In genomic region chr16:8554881-8555280, GRCh38 we compare ENCODE assay signal across 28 cellular contexts. TPM values are rescaled to one million over a fixed set of nuclear protein-coding genes. Genes with fewer than 3 reads are reported as not detected.
DNase-seq lines count a peak whose midpoint lies in the region; ATAC-seq and TF ChIP-seq lines count a peak whose summit lies in the region.
"Had no signal": no experiment of that assay in that cellular context is flagged by ENCODE, and none has a peak within 500 bp of the region (broad histone marks: within the 10 kb centered on the region; RNA-seq: fewer than 3 reads in every experiment).

No MANE protein-coding gene starts in this region.

- H3K9me3 Mint-ChIP-seq in stimulated activated memory B cell treated with anti-CD40 and anti-IgM and Interleukin-4, amounts not matched to agents 10 μg/mL and 1 μg/mL and 100 μg/mL, for 72 hours = peaks cover 3% of the 10 kb centered on the region
- no peaks in the 10 kb centered on the region for H3K9me3 Mint-ChIP-seq in progenitor cell of endocrine pancreas (ENCODE audit: low read depth)
- H3K9me3 Mint-ChIP-seq: CD4-positive, alpha-beta memory T cell; T-cell had no signal

- no peaks in the 10 kb centered on the region for H3K36me3 Mint-ChIP-seq in stimulated activated memory B cell treated with anti-CD40 and anti-IgM and Interleukin-4, amounts not matched to agents 10 μg/mL and 1 μg/mL and 100 μg/mL, for 72 hours
- H3K36me3 Mint-ChIP-seq in progenitor cell of endocrine pancreas (ENCODE audit: insufficient read depth) = no peaks in the 10 kb centered on the region
- H3K36me3 Mint-ChIP-seq: CD4-positive, alpha-beta memory T cell; T-cell had no signal

- H3K4me1 Mint-ChIP-seq in stimulated activated memory B cell treated with anti-CD40 and anti-IgM and Interleukin-4, amounts not matched to agents 10 μg/mL and 1 μg/mL and 100 μg/mL, for 72 hours = no peaks in the 10 kb centered on the region
- H3K4me1 Mint-ChIP-seq in progenitor cell of endocrine pancreas (ENCODE audit: low read depth) = no peaks in the 10 kb centered on the region
- H3K4me1 Mint-ChIP-seq: CD4-positive, alpha-beta memory T cell had no signal

- TF ChIP-seq CTCF in progenitor cell of endocrine pancreas (IDR thresholded peaks at IDR 0.05; ENCODE audit: unreplicated experiment) = no peak

- no peak overlapping the region for H3K27ac Mint-ChIP-seq in stimulated activated memory B cell treated with anti-CD40 and anti-IgM and Interleukin-4, amounts not matched to agents 10 μg/mL and 1 μg/mL and 100 μg/mL, for 72 hours
- no peak overlapping the region for H3K27ac Mint-ChIP-seq in progenitor cell of endocrine pancreas
- H3K27ac Mint-ChIP-seq: CD4-positive, alpha-beta memory T cell; T-cell had no signal

- no peak overlapping the region for H3K4me3 Mint-ChIP-seq in stimulated activated memory B cell treated with anti-CD40 and anti-IgM and Interleukin-4, amounts not matched to agents 10 μg/mL and 1 μg/mL and 100 μg/mL, for 72 hours
- no peak overlapping the region for H3K4me3 Mint-ChIP-seq in progenitor cell of endocrine pancreas (ENCODE audit: low read depth)
- H3K4me3 Mint-ChIP-seq: CD4-positive, alpha-beta memory T cell; T-cell had no signal

- ATAC-seq in GM18858 (IDR thresholded peaks at IDR 0.05; ENCODE audit: unreplicated experiment) = peak; percentile 69
- peak; percentile 79 for ATAC-seq in HG02588 (IDR thresholded peaks at IDR 0.05; ENCODE audit: unreplicated experiment)
- peak; percentile 83 for ATAC-seq in HG03378 (IDR thresholded peaks at IDR 0.05; ENCODE audit: unreplicated experiment)
- ATAC-seq in stimulated activated memory B cell treated with anti-CD40 and anti-IgM and Interleukin-4, amounts not matched to agents 10 μg/mL and 1 μg/mL and 100 μg/mL, for 72 hours = peak; percentile 12
- no peak for ATAC-seq in HG02970 (IDR thresholded peaks at IDR 0.05; ENCODE audit: low FRiP score, unreplicated experiment)
- ATAC-seq: Right ventricle myocardium inferior, T-cell had no signal

- no peak for DNase-seq in T-helper 1 cell
- no peak for DNase-seq in progenitor cell of endocrine pancreas (ENCODE audit: low spot score, unreplicated experiment)
- DNase-seq: C1 segment of cervical spinal cord; CD4-positive, alpha-beta memory T cell; COR-L47; DMS53; H7; IMR-90; KG1; MG63; NCI-H1694; NCI-H2029 treated with DMSO at 0.1 percent for 48 hours; NCI-H446 treated with DMSO at 0.1 percent for 48 hours; NCI-H526; NCI-H82; NK-92 treated with Interleukin-12 subunit alpha and Interleukin-12 subunit beta, amount 100 ng/mL, for 24 hours; PC-9; SJCRH30; T-cell had no signal

- peaks cover 68% of the 10 kb centered on the region for H3K27me3 Mint-ChIP-seq in stimulated activated memory B cell treated with anti-CD40 and anti-IgM and Interleukin-4, amounts not matched to agents 10 μg/mL and 1 μg/mL and 100 μg/mL, for 72 hours
- H3K27me3 Mint-ChIP-seq in progenitor cell of endocrine pancreas = peaks cover 27% of the 10 kb centered on the region

RNA-seq across cellular contexts. Expression of gene TMEM114, which starts 35.4 kb away (rescaled TPM):
- total RNA-seq in progenitor cell of endocrine pancreas = 1.8 TPM in 2 replicates
- total RNA-seq: CD4-positive, alpha-beta memory T cell; Daoy; G401; H7; IMR-90; PC-9; Right ventricle myocardium inferior; RPMI7951; SJCRH30; T-cell had no signal
